Comparison of ENCODE assay signal across 16 cellular contexts in genomic region chr5:119365847-119366536, GRCh38. TPM values are rescaled to one million over a fixed set of nuclear protein-coding genes. Genes with fewer than 3 reads are reported as not detected.
DNase-seq lines count a peak whose midpoint lies in the region; ATAC-seq and TF ChIP-seq lines count a peak whose summit lies in the region.
"Had no signal": no experiment of that assay in that cellular context is flagged by ENCODE, and none has a peak within 500 bp of the region (broad histone marks: within the 10 kb centered on the region; RNA-seq: fewer than 3 reads in every experiment).

No MANE protein-coding gene starts in this region.

- peak overlapping the region; percentile 65 to 75 for H3K27ac ChIP-seq in tibial artery
- H3K27ac ChIP-seq: KMS-11, psoas muscle, SK-N-MC had no signal

- TF ChIP-seq CTCF in activated CD8-positive, alpha-beta T cell treated with anti-CD3 and anti-CD28 coated beads for 36 hours (IDR thresholded peaks at IDR 0.05): no peak
- TF ChIP-seq CTCF in tibial artery (IDR thresholded peaks at IDR 0.05): no peak

- no peak for DNase-seq in activated T-cell treated with anti-CD3 and anti-CD28 coated beads, Interleukin-2, amount 50 U/mL, for 72 hours
- no peak for DNase-seq in activated T-cell treated with anti-CD3 and anti-CD28 coated beads for 4 hours
- DNase-seq in activated CD8-positive, alpha-beta T cell treated with anti-CD3 and anti-CD28 coated beads for 36 hours: no peak
- no peak for DNase-seq in immature natural killer cell
- no peak for DNase-seq in tibial artery
- DNase-seq in AG08396 (ENCODE audit: low spot score): no peak
- no peak for DNase-seq in hypothalamus (lab: John Stamatoyannopoulos, UW)
- DNase-seq: cerebellar nuclear complex, foreskin melanocyte, GF-D8, NCI-H2171 treated with DMSO at 0.1 percent for 48 hours, psoas muscle had no signal

- peaks cover 0 to 1% of the 10 kb centered on the region in 2 donors for H3K9me3 Mint-ChIP-seq in activated T-cell treated with anti-CD3 and anti-CD28 coated beads, Interleukin-2, amount 50 U/mL, for 72 hours
- peaks cover 1% of the 10 kb centered on the region for H3K9me3 Mint-ChIP-seq in activated CD8-positive, alpha-beta T cell treated with anti-CD3 and anti-CD28 coated beads for 36 hours
- no peaks in the 10 kb centered on the region for H3K9me3 Mint-ChIP-seq in immature natural killer cell

- H3K36me3 Mint-ChIP-seq in activated T-cell treated with anti-CD3 and anti-CD28 coated beads, Interleukin-2, amount 50 U/mL, for 72 hours (ENCODE audit: insufficient read depth in 2 of 2): peaks cover 20 to 40% of the 10 kb centered on the region in 2 donors
- peaks cover 74% of the 10 kb centered on the region for H3K36me3 Mint-ChIP-seq in activated CD8-positive, alpha-beta T cell treated with anti-CD3 and anti-CD28 coated beads for 36 hours (ENCODE audit: low read depth)
- H3K36me3 Mint-ChIP-seq in immature natural killer cell: no peaks in the 10 kb centered on the region

- POLR2A ChIA-PET in activated CD8-positive, alpha-beta T cell treated with anti-CD3 and anti-CD28 coated beads for 36 hours (lab: Charles Lee): interaction anchor here (0.7 to 12.8 kb wide), 7 partner anchors 10 to 63 kb away, joined by 3 to 147 read pairs (median 8); partner anchors contain the start of gene TNFAIP8

- CTCF ChIA-PET in activated CD8-positive, alpha-beta T cell treated with anti-CD3 and anti-CD28 coated beads for 36 hours (lab: Charles Lee): interaction anchor here (1.2 to 5.1 kb wide), 6 partner anchors 9 to 98 kb away, joined by 3 to 23 read pairs (median 7); no protein-coding TSS in a partner anchor

- H3K4me1 Mint-ChIP-seq in activated T-cell treated with anti-CD3 and anti-CD28 coated beads, Interleukin-2, amount 50 U/mL, for 72 hours (ENCODE audit: low read depth): peaks cover 97% of the 10 kb centered on the region
- H3K4me1 Mint-ChIP-seq in activated CD8-positive, alpha-beta T cell treated with anti-CD3 and anti-CD28 coated beads for 36 hours (ENCODE audit: low read depth): peaks cover 88% of the 10 kb centered on the region
- H3K4me1 Mint-ChIP-seq in immature natural killer cell: peaks cover 92 to 100% of the 10 kb centered on the region in 2 donors

- H3K27me3 ChIP-seq in tibial artery: no peaks in the 10 kb centered on the region

- no peak overlapping the region for H3K4me3 ChIP-seq in tibial artery
- H3K4me3 ChIP-seq: HAP-1, psoas muscle, SK-N-MC had no signal

- peak overlapping the region; percentile 100 for H3K27ac Mint-ChIP-seq in activated T-cell treated with anti-CD3 and anti-CD28 coated beads, Interleukin-2, amount 50 U/mL, for 72 hours
- peak overlapping the region; percentile 99 for H3K27ac Mint-ChIP-seq in activated CD8-positive, alpha-beta T cell treated with anti-CD3 and anti-CD28 coated beads for 36 hours
- H3K27ac Mint-ChIP-seq in immature natural killer cell: peak overlapping the region; percentile 32 to 70 (median 65)

- peak overlapping the region; percentile 81 to 91 for H3K4me3 Mint-ChIP-seq in activated T-cell treated with anti-CD3 and anti-CD28 coated beads, Interleukin-2, amount 50 U/mL, for 72 hours
- H3K4me3 Mint-ChIP-seq in activated CD8-positive, alpha-beta T cell treated with anti-CD3 and anti-CD28 coated beads for 36 hours: peak overlapping the region; percentile 62
- peak overlapping the region in 1 of 5 donors; percentile 25 for H3K4me3 Mint-ChIP-seq in immature natural killer cell

- H3K4me1 ChIP-seq in tibial artery: peaks cover 7 to 81% (median 66%) of the 10 kb centered on the region in 4 donors
- H3K4me1 ChIP-seq: psoas muscle had no signal

- no peaks in the 10 kb centered on the region for H3K36me3 ChIP-seq in tibial artery
- H3K36me3 ChIP-seq: HAP-1 had no signal

- no peaks in the 10 kb centered on the region for H3K27me3 Mint-ChIP-seq in activated T-cell treated with anti-CD3 and anti-CD28 coated beads, Interleukin-2, amount 50 U/mL, for 72 hours (ENCODE audit: low read depth)
- no peaks in the 10 kb centered on the region for H3K27me3 Mint-ChIP-seq in activated CD8-positive, alpha-beta T cell treated with anti-CD3 and anti-CD28 coated beads for 36 hours
- H3K27me3 Mint-ChIP-seq in immature natural killer cell (ENCODE audit: low read depth in 3 of 3): peaks cover 0 to 2% (median 2%) of the 10 kb centered on the region in 3 donors

- no peaks in the 10 kb centered on the region for H3K9me3 ChIP-seq in tibial artery
- H3K9me3 ChIP-seq: HAP-1, psoas muscle had no signal

- intact Hi-C loops in activated CD8-positive, alpha-beta T cell treated with anti-CD3 and anti-CD28 coated beads for 36 hours (cut with micrococcal nuclease): loop anchor here (5.0 kb wide), 1 partner anchor 39 kb away; no protein-coding TSS in a partner anchor
- intact Hi-C loops in tibial artery (cut with DNase I; ENCODE audit: low total_unique reads): no loop called here

- ATAC-seq in activated T-cell treated with anti-CD3 and anti-CD28 coated beads, Interleukin-2, amount 50 U/mL, for 72 hours (replicated peaks in 1 of 2): no peak
- ATAC-seq in activated CD8-positive, alpha-beta T cell treated with anti-CD3 and anti-CD28 coated beads for 36 hours: no peak
- ATAC-seq in GM18511 (IDR thresholded peaks at IDR 0.05; ENCODE audit: unreplicated experiment): no peak
- ATAC-seq: psoas muscle had no signal

RNA-seq across cellular contexts. Expression of gene TNFAIP8, which starts 10.2 kb away (rescaled TPM):
- total RNA-seq in activated T-cell treated with anti-CD3 and anti-CD28 coated beads, Interleukin-2, amount 50 U/mL, for 72 hours: 100 to 1,000 TPM; 117 to 137 TPM
- 100 to 1,000 TPM; 135 to 141 TPM for total RNA-seq in activated CD8-positive, alpha-beta T cell treated with anti-CD3 and anti-CD28 coated beads for 36 hours
- polyA plus RNA-seq in immature natural killer cell: 100 to 1,000 TPM in 2 of 3 donors, 10 to 100 TPM in 1; 99.7 to 162 (median 132) TPM
